In genomic region chr10:21157664-21158063, GRCh38 we compare ENCODE assay signal across 18 cellular contexts.
DNase-seq lines count a peak whose midpoint lies in the region; ATAC-seq and TF ChIP-seq lines count a peak whose summit lies in the region.
"Had no signal": no experiment of that assay in that cellular context is flagged by ENCODE, and none has a peak within 500 bp of the region (broad histone marks: within the 10 kb centered on the region; RNA-seq: fewer than 3 reads in every experiment).

No MANE protein-coding gene starts in this region.

- H3K27ac Mint-ChIP-seq in Caco-2 (ENCODE audit: unreplicated experiment) (peak overlapping the region; percentile 46), neural progenitor cell (peak overlapping the region; percentile 22)
- H3K27ac Mint-ChIP-seq: CD14-positive monocyte; CD4-positive, alpha-beta memory T cell; CD4-positive, CD25-positive, alpha-beta regulatory T cell; CD8-positive, alpha-beta memory T cell had no signal

- H3K27me3 Mint-ChIP-seq in Caco-2 (ENCODE audit: insufficient read depth, unreplicated experiment) (no peaks in the 10 kb centered on the region), neural progenitor cell (ENCODE audit: insufficient read depth, low read depth) (no peaks in the 10 kb centered on the region)
- H3K27me3 Mint-ChIP-seq: CD4-positive, CD25-positive, alpha-beta regulatory T cell had no signal

- intact Hi-C loops in Caco-2 (cut with micrococcal nuclease; ENCODE audit: unreplicated experiment), result no loop called here
- intact Hi-C loops in Panc1 (cut with micrococcal nuclease; ENCODE audit: unreplicated experiment), result no loop called here

- in situ Hi-C loops in Panc1 (cut with HindIII; ENCODE audit: low pct_unique_long_range_greater_than_20kb, low sequenced_read_pairs), result no loop called here

- POLR2A ChIA-PET in Caco-2 (lab: Charles Lee) (no interaction called here), Panc1 (lab: Charles Lee) (no interaction called here)

- no peaks in the 10 kb centered on the region for H4K20me1 ChIP-seq in neural progenitor cell (ENCODE audit: low read depth)
- H4K20me1 ChIP-seq: BLaER1 had no signal

- H3K27ac ChIP-seq in Panc1 (ENCODE audit: low read length) (peak overlapping the region; percentile 17; the same call in 1 of the 2 replicates), neural progenitor cell (no peak overlapping the region)
- H3K27ac ChIP-seq: BLaER1 had no signal

- H3K36me3 Mint-ChIP-seq in Caco-2 (ENCODE audit: insufficient read depth, unreplicated experiment), result peaks cover 24% of the 10 kb centered on the region
- H3K36me3 Mint-ChIP-seq in neural progenitor cell, result peaks cover 47% of the 10 kb centered on the region
- H3K36me3 Mint-ChIP-seq: CD4-positive, alpha-beta memory T cell; CD4-positive, CD25-positive, alpha-beta regulatory T cell; CD8-positive, alpha-beta memory T cell had no signal

- H3K36me3 ChIP-seq in Caco-2 (ENCODE audit: control insufficient read depth, insufficient read depth, low read length) (no peaks in the 10 kb centered on the region), Panc1 (ENCODE audit: control insufficient read depth, insufficient read depth, low read length) (no peaks in the 10 kb centered on the region), neural progenitor cell (peaks cover 6% of the 10 kb centered on the region)
- H3K36me3 ChIP-seq: BE2C, BLaER1 had no signal

- ATAC-seq in Panc1, result no peak
- no peak for ATAC-seq in HG02884 (IDR thresholded peaks at IDR 0.05; ENCODE audit: unreplicated experiment)

- H3K4me1 ChIP-seq in Caco-2, result peaks cover 36% of the 10 kb centered on the region
- no peaks in the 10 kb centered on the region; the same call in 1 of the 2 replicates for H3K4me1 ChIP-seq in Panc1 (ENCODE audit: control insufficient read depth, insufficient read depth, low read length)
- peaks cover 37% of the 10 kb centered on the region for H3K4me1 ChIP-seq in neural progenitor cell
- H3K4me1 ChIP-seq: BE2C, BLaER1 had no signal

- peaks cover 62% of the 10 kb centered on the region for H3K79me2 ChIP-seq in neural progenitor cell (ENCODE audit: low read depth)

- H3F3A ChIP-seq in neural progenitor cell (ENCODE audit: low read depth), result peaks cover 27% of the 10 kb centered on the region

- no peaks in the 10 kb centered on the region for H3K27me3 ChIP-seq in Caco-2 (replicated peaks; ENCODE audit: control insufficient read depth, insufficient read depth, low read length)
- no peaks in the 10 kb centered on the region for H3K27me3 ChIP-seq in Panc1 (ENCODE audit: control insufficient read depth, insufficient read depth, low read length)
- H3K27me3 ChIP-seq in neural progenitor cell, result no peaks in the 10 kb centered on the region
- H3K27me3 ChIP-seq: BE2C, BLaER1 had no signal

- TF ChIP-seq CTCF in Caco-2 (IDR thresholded peaks at IDR 0.05; ENCODE audit: insufficient read depth in 1 of 2, low read depth in 1 of 2, low read length in 1 of 2, severe bottlenecking in 1 of 2, unreplicated experiment in 1 of 2) (no peak), Panc1 (IDR thresholded peaks at IDR 0.05) (no peak), neural progenitor cell (IDR thresholded peaks at IDR 0.05) (no peak)

- CTCF ChIA-PET in Caco-2 (lab: Charles Lee) (no interaction called here), Panc1 (lab: Charles Lee) (no interaction called here)

- no TSS peak for BruUV-seq in Caco-2 (replicated peaks; lab: Mats Ljungman, UMichigan)
- BruUV-seq in Panc1 (replicated peaks; lab: Mats Ljungman, UMichigan), result no TSS peak

- peaks cover 33% of the 10 kb centered on the region for H3K4me1 Mint-ChIP-seq in Caco-2 (ENCODE audit: low read depth, unreplicated experiment)
- H3K4me1 Mint-ChIP-seq in neural progenitor cell, result peaks cover 22% of the 10 kb centered on the region
- H3K4me1 Mint-ChIP-seq: CD14-positive monocyte; CD4-positive, alpha-beta memory T cell; CD4-positive, CD25-positive, alpha-beta regulatory T cell; CD8-positive, alpha-beta memory T cell had no signal

- H3K4me3 Mint-ChIP-seq in Caco-2 (ENCODE audit: unreplicated experiment) (no peak overlapping the region), neural progenitor cell (no peak overlapping the region)
- H3K4me3 Mint-ChIP-seq: CD14-positive monocyte; CD4-positive, alpha-beta memory T cell; CD4-positive, CD25-positive, alpha-beta regulatory T cell; CD8-positive, alpha-beta memory T cell had no signal

- H2AFZ ChIP-seq in neural progenitor cell (replicated peaks), result no peak overlapping the region

- H3K4me2 ChIP-seq in neural progenitor cell, result no peak overlapping the region
- H3K4me2 ChIP-seq: BLaER1 had no signal

- DNase-seq in Caco-2, result no peak
- DNase-seq in Panc1 (ENCODE audit: low read depth, low spot score), result no peak
- no peak for DNase-seq in neural progenitor cell (ENCODE audit: low spot score)
- no peak for DNase-seq in NCI-H1092 treated with DMSO at 0.1 percent for 48 hours (lab: John Stamatoyannopoulos, UW)
- DNase-seq: 8988T; ACHN; BE2C; C1 segment of cervical spinal cord; Calu3; CD4-positive, alpha-beta memory T cell; CD4-positive, CD25-positive, alpha-beta regulatory T cell; CD8-positive, alpha-beta memory T cell; COR-L47; DMS79 treated with DMSO at 0.1 percent for 48 hours; GF-D8 had no signal

- H3K9me3 ChIP-seq in Caco-2 (peaks cover 10% of the 10 kb centered on the region; the same call in 1 of the 2 replicates), Panc1 (ENCODE audit: control insufficient read depth, insufficient read depth, low read depth, low read length) (no peaks in the 10 kb centered on the region), neural progenitor cell (ENCODE audit: low read depth) (peaks cover 6% of the 10 kb centered on the region)
- H3K9me3 ChIP-seq: BE2C had no signal

- no peak overlapping the region for H3K9ac ChIP-seq in neural progenitor cell
- H3K9ac ChIP-seq: BLaER1 had no signal

- H3K9me3 Mint-ChIP-seq in Caco-2 (ENCODE audit: unreplicated experiment) (peaks cover 22% of the 10 kb centered on the region), neural progenitor cell (peaks cover 29% of the 10 kb centered on the region)
- H3K9me3 Mint-ChIP-seq: CD8-positive, alpha-beta memory T cell had no signal

- H3K4me3 ChIP-seq in Caco-2 (ENCODE audit: low read depth, low read length) (no peak overlapping the region), Panc1 (ENCODE audit: low read depth in 2 of 2, low read length in 2 of 2) (no peak overlapping the region), neural progenitor cell (no peak overlapping the region)
- H3K4me3 ChIP-seq: BLaER1 had no signal
